Comparison of ENCODE assay signal across 21 cellular contexts in the genomic region with DNA sequence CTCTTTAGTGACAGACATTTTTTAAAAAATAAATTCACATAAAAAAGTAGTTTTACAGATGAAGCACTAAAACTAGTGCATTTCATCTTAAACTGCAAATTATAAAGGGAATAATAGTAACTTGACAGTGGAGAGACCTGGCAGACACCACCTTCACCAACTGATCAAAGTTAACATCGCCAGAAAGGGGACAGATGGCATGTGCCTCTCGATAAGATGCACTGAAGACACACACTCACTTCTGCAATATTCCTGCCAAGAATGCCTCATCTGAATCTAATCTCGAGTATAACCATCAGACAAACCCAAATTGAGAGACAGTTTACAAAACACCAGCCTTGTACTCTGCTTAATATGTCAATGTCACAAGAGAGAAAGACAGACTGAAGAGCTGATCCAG. TPM values are rescaled to one million over a fixed set of nuclear protein-coding genes. Genes with fewer than 3 reads are reported as not detected.
DNase-seq lines count a peak whose midpoint lies in the region; ATAC-seq, FAIRE-seq and TF ChIP-seq lines count a peak whose summit lies in the region.
"Had no signal": no experiment of that assay in that cellular context is flagged by ENCODE, and none has a peak within 500 bp of the region (broad histone marks: within the 10 kb centered on the region; RNA-seq: fewer than 3 reads in every experiment).

No MANE protein-coding gene starts in this region.

- no peak for DNase-seq in CD4-positive, CD25-positive, alpha-beta regulatory T cell
- DNase-seq in GM12892 (ENCODE audit: insufficient read length) (no peak), T-helper 17 cell (no peak), memory B cell (ENCODE audit: low spot score in 2 of 2) (no peak), NCI-H146 treated with DMSO at 0.1 percent for 48 hours (lab: John Stamatoyannopoulos, UW; ENCODE audit: unreplicated experiment) (no peak), D721Med (ENCODE audit: insufficient read length, low spot score) (no peak), kidney tubule cell (ENCODE audit: low spot score) (no peak)
- DNase-seq: activated CD4-positive, alpha-beta T cell treated with anti-CD3 and anti-CD28 coated beads, Interleukin-2, amount 10 ng/mL, durations not matched to agents 7 days and 5 days; activated gamma-delta T cell; BE2C; central memory CD4-positive, alpha-beta T cell; effector CD4-positive, alpha-beta T cell; glutamatergic neuron; GOT3; sigmoid colon; stimulated activated naive CD8-positive, alpha-beta T cell treated with anti-CD3 and anti-CD28 coated beads, Interleukin-15, Interleukin-2, amounts not matched to agents 100 U/mL and 50 U/mL, for 24 hours; SW 1271 had no signal

- H3K9me3 ChIP-seq in CD4-positive, CD25-positive, alpha-beta regulatory T cell (ENCODE audit: control insufficient read depth in 2 of 2, low read length in 2 of 2) = no peaks in the 10 kb centered on the region
- no peaks in the 10 kb centered on the region for H3K9me3 ChIP-seq in T-helper 17 cell (ENCODE audit: control insufficient read depth, low read length, poor library complexity, severe bottlenecking)
- H3K9me3 ChIP-seq: BE2C, sigmoid colon had no signal

- ATAC-seq in CD4-positive, CD25-positive, alpha-beta regulatory T cell (ENCODE audit: low read depth in 2 of 2) = no peak
- ATAC-seq in T-helper 17 cell = no peak
- no peak for ATAC-seq in memory B cell (ENCODE audit: low read depth)
- ATAC-seq: stimulated activated naive CD8-positive, alpha-beta T cell treated with anti-CD3 and anti-CD28 coated beads, Interleukin-15, Interleukin-2, amounts not matched to agents 100 U/mL and 50 U/mL, for 24 hours had no signal

- no peak overlapping the region for H3K27ac ChIP-seq in CD4-positive, CD25-positive, alpha-beta regulatory T cell (ENCODE audit: insufficient read depth, low read length, poor library complexity, severe bottlenecking)
- H3K27ac ChIP-seq: RWPE1, sigmoid colon had no signal

- peaks cover 12% of the 10 kb centered on the region for H3K36me3 Mint-ChIP-seq in CD4-positive, CD25-positive, alpha-beta regulatory T cell
- H3K36me3 Mint-ChIP-seq in T-helper 17 cell (ENCODE audit: low read depth) (peaks cover 4% of the 10 kb centered on the region), memory B cell (peaks cover 9% of the 10 kb centered on the region)

- H3K4me1 ChIP-seq in CD4-positive, CD25-positive, alpha-beta regulatory T cell (ENCODE audit: control insufficient read depth, insufficient read depth, low read length, poor library complexity, severe bottlenecking) = peaks cover 51% of the 10 kb centered on the region
- H3K4me1 ChIP-seq: BE2C had no signal

- no peaks in the 10 kb centered on the region for H3K27me3 Mint-ChIP-seq in CD4-positive, CD25-positive, alpha-beta regulatory T cell
- H3K27me3 Mint-ChIP-seq in T-helper 17 cell (no peaks in the 10 kb centered on the region), memory B cell (no peaks in the 10 kb centered on the region)
- H3K27me3 Mint-ChIP-seq: activated CD4-positive, alpha-beta T cell treated with anti-CD3 and anti-CD28 coated beads, Interleukin-2, amount 10 ng/mL, durations not matched to agents 7 days and 5 days; type B pancreatic cell had no signal

- H3K4me1 Mint-ChIP-seq in CD4-positive, CD25-positive, alpha-beta regulatory T cell = peaks cover 26 to 78% (median 58%) of the 10 kb centered on the region in 4 donors
- H3K4me1 Mint-ChIP-seq in T-helper 17 cell (peaks cover 55% of the 10 kb centered on the region), memory B cell (peaks cover 57% of the 10 kb centered on the region)

- TF ChIP-seq CTCF in D721Med (IDR thresholded peaks at IDR 0.05; ENCODE audit: insufficient read depth, missing control alignments) = no peak

- peak overlapping the region in 2 of 3 donors; percentile 5 to 41 for H3K27ac Mint-ChIP-seq in CD4-positive, CD25-positive, alpha-beta regulatory T cell
- H3K27ac Mint-ChIP-seq in T-helper 17 cell (peak overlapping the region; percentile 87), memory B cell (peak overlapping the region; percentile 91)
- H3K27ac Mint-ChIP-seq: activated CD4-positive, alpha-beta T cell treated with anti-CD3 and anti-CD28 coated beads, Interleukin-2, amount 10 ng/mL, durations not matched to agents 7 days and 5 days; type B pancreatic cell had no signal

- no peak overlapping the region for H3K4me3 ChIP-seq in CD4-positive, CD25-positive, alpha-beta regulatory T cell (ENCODE audit: low read depth, low read length)
- H3K4me3 ChIP-seq: sigmoid colon had no signal

- no peaks in the 10 kb centered on the region for H3K27me3 ChIP-seq in CD4-positive, CD25-positive, alpha-beta regulatory T cell (ENCODE audit: control insufficient read depth, insufficient read depth, low read length)
- H3K27me3 ChIP-seq: BE2C, sigmoid colon had no signal

- peak overlapping the region in 3 of 4 donors; percentile 6 to 54 (median 8) for H3K4me3 Mint-ChIP-seq in CD4-positive, CD25-positive, alpha-beta regulatory T cell
- peak overlapping the region; percentile 3 for H3K4me3 Mint-ChIP-seq in T-helper 17 cell
- H3K4me3 Mint-ChIP-seq in memory B cell = no peak overlapping the region
- H3K4me3 Mint-ChIP-seq: activated CD4-positive, alpha-beta T cell treated with anti-CD3 and anti-CD28 coated beads, Interleukin-2, amount 10 ng/mL, durations not matched to agents 7 days and 5 days; type B pancreatic cell had no signal

- peak; percentile 48 for FAIRE-seq in GM12892 (lab: Jason Lieb, UNC)
- no peak for FAIRE-seq in D721Med (lab: Jason Lieb, UNC)
- FAIRE-seq: G401.6, GM19239 had no signal

- peaks cover 25% of the 10 kb centered on the region for H3K36me3 ChIP-seq in CD4-positive, CD25-positive, alpha-beta regulatory T cell (ENCODE audit: control insufficient read depth, insufficient read depth, low read length)

- no peak for TF ChIP-seq POLR2A in GM12892 (IDR thresholded peaks at IDR 0.05; ENCODE audit: low read depth, low read length)

- peaks cover 0 to 1% (median 0%) of the 10 kb centered on the region in 7 donors for H3K9me3 Mint-ChIP-seq in CD4-positive, CD25-positive, alpha-beta regulatory T cell
- no peaks in the 10 kb centered on the region for H3K9me3 Mint-ChIP-seq in memory B cell
- H3K9me3 Mint-ChIP-seq: activated CD4-positive, alpha-beta T cell treated with anti-CD3 and anti-CD28 coated beads, Interleukin-2, amount 10 ng/mL, durations not matched to agents 7 days and 5 days; type B pancreatic cell had no signal

RNA-seq across cellular contexts. Expression of gene DEXI, which starts 6.8 kb away (rescaled TPM):
- 15.7 TPM for total RNA-seq in CD4-positive, CD25-positive, alpha-beta regulatory T cell
- polyA plus RNA-seq in CD4-positive, CD25-positive, alpha-beta regulatory T cell = 10 to 100 TPM; 49.4 to 53.5 (median 51.8) TPM
- polyA plus RNA-seq in GM12892 (2012; ENCODE audit: missing spikeins) = 8.4 TPM
- total RNA-seq in T-helper 17 cell = 10 to 100 TPM; 14.2 to 15.1 TPM

RNA-seq across cellular contexts. Expression of gene CLEC16A, which starts 8.9 kb away (rescaled TPM):
- total RNA-seq in CD4-positive, CD25-positive, alpha-beta regulatory T cell = 38.9 TPM
- 10 to 100 TPM; 11.8 to 16.0 (median 12.1) TPM for polyA plus RNA-seq in CD4-positive, CD25-positive, alpha-beta regulatory T cell
- 15.4 TPM for polyA plus RNA-seq in GM12892 (2012; ENCODE audit: missing spikeins)
- total RNA-seq in T-helper 17 cell = 10 to 100 TPM; 31.1 to 32.0 TPM

RNA-seq across cellular contexts. Expression of gene CIITA, which starts 58.5 kb away (rescaled TPM):
- total RNA-seq in CD4-positive, CD25-positive, alpha-beta regulatory T cell = 35.0 TPM
- polyA plus RNA-seq in CD4-positive, CD25-positive, alpha-beta regulatory T cell = 1 to 10 TPM; 1.9 to 5.5 (median 3.0) TPM
- polyA plus RNA-seq in GM12892 (2012; ENCODE audit: missing spikeins) = 89.5 TPM
- 10 to 100 TPM in 1 of 2 donors, 1 to 10 TPM in 1; 9.7 to 25.3 TPM for total RNA-seq in T-helper 17 cell

Comparison
In these comparisons a context has a peak if more than half of its experiments do, and no peak if none do; other contexts are left out.
1. H3K27ac Mint-ChIP-seq: peak in every context shown above with its lines; median percentile 91 in memory B cell; 87 in T-helper 17 cell; 23 in CD4-positive, CD25-positive, alpha-beta regulatory T cell.